Comparison of ENCODE assay signal across 8 cellular contexts in the genomic region with DNA sequence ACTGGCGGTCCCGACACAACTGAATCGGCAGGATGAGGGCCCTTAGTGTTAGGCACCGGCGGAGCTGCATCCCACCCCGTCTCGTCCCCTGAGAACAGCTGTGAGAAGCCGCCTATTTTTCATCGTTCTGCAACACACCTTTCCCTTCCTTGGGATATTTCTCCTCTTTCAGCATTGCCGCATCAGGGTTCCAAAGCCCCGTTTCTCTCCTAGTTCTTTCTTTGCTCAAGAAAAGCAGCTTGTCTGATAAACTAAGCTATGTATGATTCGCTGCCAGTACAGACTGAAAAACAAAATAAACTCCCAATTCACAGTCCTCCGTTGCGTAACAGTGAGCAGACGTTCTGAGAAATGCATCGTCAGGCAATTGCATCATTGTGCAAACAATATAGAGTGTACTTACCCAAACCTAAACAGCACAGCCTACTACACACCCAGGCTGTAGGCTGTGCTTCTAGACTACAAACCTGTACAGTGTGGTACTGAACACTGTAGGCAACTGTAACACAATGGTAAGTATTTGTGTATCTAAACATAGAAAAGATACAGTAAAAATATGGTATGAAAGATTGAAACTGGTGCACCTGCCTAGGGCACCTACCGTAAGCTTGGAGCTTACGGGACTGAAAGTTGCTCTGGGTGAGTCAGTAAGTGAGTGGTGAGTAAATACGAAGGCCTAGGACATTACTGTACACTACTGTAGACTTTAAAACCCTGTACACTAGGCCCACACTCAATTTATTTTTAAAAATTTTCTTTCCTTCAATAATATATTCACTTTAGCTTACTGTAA. TPM values are rescaled to one million over a fixed set of nuclear protein-coding genes. Genes with fewer than 3 reads are reported as not detected.
A peak's percentile ranks its signal among the peaks of the same experiment; 100 is the strongest.
DNase-seq lines count a peak whose midpoint lies in the region; ATAC-seq lines count a peak whose summit lies in the region.

No MANE protein-coding gene starts in this region.

- intact Hi-C loops in activated naive CD4-positive, alpha-beta T cell treated with anti-CD3 and anti-CD28 coated beads for 36 hours (cut with micrococcal nuclease), result loop anchor here (1.0 to 5.0 kb wide), 9 partner anchors 8 to 657 kb away; partner anchors contain the start of genes ASB7, LINS1 and LRRK1

- H3K4me1 Mint-ChIP-seq in activated naive CD4-positive, alpha-beta T cell treated with anti-CD3 and anti-CD28 coated beads for 36 hours (ENCODE audit: low read depth), result peaks cover 2% of the 10 kb centered on the region
- H3K4me1 Mint-ChIP-seq in activated CD4-positive, alpha-beta memory T cell treated with anti-CD3 and anti-CD28 coated beads, Interleukin-2, amount 10 ng/mL, durations not matched to agents 7 days and 5 days, result peaks cover 10% of the 10 kb centered on the region
- H3K4me1 Mint-ChIP-seq in stimulated activated memory B cell treated with anti-CD40 and anti-IgM and Interleukin-4, amounts not matched to agents 10 μg/mL and 1 μg/mL and 100 μg/mL, for 72 hours, result peaks cover 12% of the 10 kb centered on the region

- POLR2A ChIA-PET in activated CD4-positive, alpha-beta memory T cell treated with anti-CD3 and anti-CD28 coated beads, Interleukin-2, amount 10 ng/mL, durations not matched to agents 7 days and 5 days (lab: Charles Lee), result interaction anchor here (0.6 to 3.3 kb wide), 7 partner anchors 10 to 282 kb away, joined by 3 to 20 read pairs (median 4); partner anchors contain the start of genes ASB7 and LINS1

- ATAC-seq in stimulated activated memory B cell treated with anti-CD40 and anti-IgM and Interleukin-4, amounts not matched to agents 10 μg/mL and 1 μg/mL and 100 μg/mL, for 72 hours, result no peak
- no peak for ATAC-seq in HG03045 (IDR thresholded peaks at IDR 0.05; ENCODE audit: unreplicated experiment)

- no peak for DNase-seq in activated naive CD4-positive, alpha-beta T cell treated with anti-CD3 and anti-CD28 coated beads for 36 hours
- no peak for DNase-seq in activated naive CD4-positive, alpha-beta T cell treated with anti-CD3 and anti-CD28 coated beads, Interleukin-2, amount 50 U/mL, for 16 hours
- DNase-seq in activated CD4-positive, alpha-beta memory T cell treated with anti-CD3 and anti-CD28 coated beads, Interleukin-2, amount 10 ng/mL, durations not matched to agents 7 days and 5 days, result no peak
- DNase-seq in hepatic stellate cell (ENCODE audit: low spot score) (peak; percentile 16), NCI-H1048 (lab: John Stamatoyannopoulos, UW) (no peak), OCI-M2 (lab: John Stamatoyannopoulos, UW; ENCODE audit: unreplicated experiment) (no peak)

- H3K27ac Mint-ChIP-seq in activated naive CD4-positive, alpha-beta T cell treated with anti-CD3 and anti-CD28 coated beads for 36 hours, result peak overlapping the region; percentile 71
- peak overlapping the region; percentile 67 for H3K27ac Mint-ChIP-seq in activated CD4-positive, alpha-beta memory T cell treated with anti-CD3 and anti-CD28 coated beads, Interleukin-2, amount 10 ng/mL, durations not matched to agents 7 days and 5 days
- peak overlapping the region; percentile 89 for H3K27ac Mint-ChIP-seq in stimulated activated memory B cell treated with anti-CD40 and anti-IgM and Interleukin-4, amounts not matched to agents 10 μg/mL and 1 μg/mL and 100 μg/mL, for 72 hours

- no peaks in the 10 kb centered on the region for H3K9me3 Mint-ChIP-seq in activated naive CD4-positive, alpha-beta T cell treated with anti-CD3 and anti-CD28 coated beads for 36 hours
- no peaks in the 10 kb centered on the region for H3K9me3 Mint-ChIP-seq in activated CD4-positive, alpha-beta memory T cell treated with anti-CD3 and anti-CD28 coated beads, Interleukin-2, amount 10 ng/mL, durations not matched to agents 7 days and 5 days
- H3K9me3 Mint-ChIP-seq in stimulated activated memory B cell treated with anti-CD40 and anti-IgM and Interleukin-4, amounts not matched to agents 10 μg/mL and 1 μg/mL and 100 μg/mL, for 72 hours, result no peaks in the 10 kb centered on the region

- peaks cover 9% of the 10 kb centered on the region for H3K27me3 Mint-ChIP-seq in activated naive CD4-positive, alpha-beta T cell treated with anti-CD3 and anti-CD28 coated beads for 36 hours (ENCODE audit: low read depth)
- peaks cover 17% of the 10 kb centered on the region for H3K27me3 Mint-ChIP-seq in activated CD4-positive, alpha-beta memory T cell treated with anti-CD3 and anti-CD28 coated beads, Interleukin-2, amount 10 ng/mL, durations not matched to agents 7 days and 5 days
- H3K27me3 Mint-ChIP-seq in stimulated activated memory B cell treated with anti-CD40 and anti-IgM and Interleukin-4, amounts not matched to agents 10 μg/mL and 1 μg/mL and 100 μg/mL, for 72 hours, result peaks cover 35% of the 10 kb centered on the region

- H3K36me3 Mint-ChIP-seq in activated naive CD4-positive, alpha-beta T cell treated with anti-CD3 and anti-CD28 coated beads for 36 hours (ENCODE audit: low read depth), result no peaks in the 10 kb centered on the region
- no peaks in the 10 kb centered on the region for H3K36me3 Mint-ChIP-seq in activated CD4-positive, alpha-beta memory T cell treated with anti-CD3 and anti-CD28 coated beads, Interleukin-2, amount 10 ng/mL, durations not matched to agents 7 days and 5 days (ENCODE audit: low read depth)
- H3K36me3 Mint-ChIP-seq in stimulated activated memory B cell treated with anti-CD40 and anti-IgM and Interleukin-4, amounts not matched to agents 10 μg/mL and 1 μg/mL and 100 μg/mL, for 72 hours, result no peaks in the 10 kb centered on the region

- CTCF ChIA-PET in activated naive CD4-positive, alpha-beta T cell treated with anti-CD3 and anti-CD28 coated beads for 36 hours (lab: Charles Lee), result interaction anchor here (0.6 to 5.2 kb wide), 54 partner anchors 8 to 656 kb away, joined by 3 to 96 read pairs (median 6); partner anchors contain the start of genes ADAMTS17, ALDH1A3 and ASB7
- CTCF ChIA-PET in activated CD4-positive, alpha-beta memory T cell treated with anti-CD3 and anti-CD28 coated beads, Interleukin-2, amount 10 ng/mL, durations not matched to agents 7 days and 5 days (lab: Charles Lee), result interaction anchor here (0.6 to 5.9 kb wide), 59 partner anchors 8 to 1585 kb away, joined by 3 to 136 read pairs (median 5); partner anchors contain the start of genes ADAMTS17, ASB7, LINS1 and LRRC28

- peak overlapping the region; percentile 80 for H3K4me3 Mint-ChIP-seq in activated naive CD4-positive, alpha-beta T cell treated with anti-CD3 and anti-CD28 coated beads for 36 hours
- peak overlapping the region; percentile 86 for H3K4me3 Mint-ChIP-seq in activated CD4-positive, alpha-beta memory T cell treated with anti-CD3 and anti-CD28 coated beads, Interleukin-2, amount 10 ng/mL, durations not matched to agents 7 days and 5 days
- H3K4me3 Mint-ChIP-seq in stimulated activated memory B cell treated with anti-CD40 and anti-IgM and Interleukin-4, amounts not matched to agents 10 μg/mL and 1 μg/mL and 100 μg/mL, for 72 hours, result peak overlapping the region; percentile 86

RNA-seq across cellular contexts. Expression of gene ADAMTS17, which starts 8.9 kb away (rescaled TPM):
- 1 to 10 TPM in 1 of 2 experiments, under 1 TPM in 1; 0.81 to 1.0 TPM for total RNA-seq in activated naive CD4-positive, alpha-beta T cell treated with anti-CD3 and anti-CD28 coated beads for 36 hours
- total RNA-seq in activated CD4-positive, alpha-beta memory T cell treated with anti-CD3 and anti-CD28 coated beads, Interleukin-2, amount 10 ng/mL, durations not matched to agents 7 days and 5 days, result under 1 TPM; 0.38 to 0.68 TPM
